In the genomic region with DNA sequence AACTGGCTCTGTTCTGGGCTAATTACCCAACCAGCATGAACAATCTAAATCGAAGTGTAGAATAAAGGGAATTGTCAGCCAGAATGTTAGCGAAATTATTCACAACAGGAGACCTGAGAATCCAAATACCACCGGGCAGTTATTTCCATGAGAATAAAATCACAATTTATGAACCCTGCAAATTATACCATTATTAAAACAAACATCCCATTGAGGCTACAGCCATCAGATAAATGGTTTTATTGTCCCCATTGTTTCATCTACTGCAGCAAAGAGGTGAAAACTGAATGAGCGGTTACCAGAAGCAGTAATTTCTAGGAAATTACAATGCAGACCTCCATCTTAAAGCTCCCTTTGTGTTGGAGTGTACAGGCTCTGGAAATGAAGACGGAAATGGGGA, we compare ENCODE assay signal across 20 cellular contexts. TPM values are rescaled to one million over a fixed set of nuclear protein-coding genes. Genes with fewer than 3 reads are reported as not detected.
A peak's percentile ranks its signal among the peaks of the same experiment; 100 is the strongest.
DNase-seq lines count a peak whose midpoint lies in the region; ATAC-seq and TF ChIP-seq lines count a peak whose summit lies in the region.
"Had no signal": no experiment of that assay in that cellular context is flagged by ENCODE, and none has a peak within 500 bp of the region (broad histone marks: within the 10 kb centered on the region; RNA-seq: fewer than 3 reads in every experiment).

No MANE protein-coding gene starts in this region.

- H3K36me3 Mint-ChIP-seq in neural progenitor cell: peaks cover 18% of the 10 kb centered on the region

- H3K79me2 ChIP-seq in neural progenitor cell (ENCODE audit: low read depth): peaks cover 79% of the 10 kb centered on the region

- H3K27me3 ChIP-seq in neural progenitor cell (no peaks in the 10 kb centered on the region), spleen (replicated peaks in 1 of 7) (no peaks in the 10 kb centered on the region)
- H3K27me3 ChIP-seq: heart right ventricle, pancreas, sigmoid colon, testis had no signal

- H3K27me3 Mint-ChIP-seq in neural progenitor cell (ENCODE audit: insufficient read depth, low read depth): no peaks in the 10 kb centered on the region
- H3K27me3 Mint-ChIP-seq: activated B cell treated with CpG ODN at 0.5 μM for 24 hours; activated CD4-positive, alpha-beta memory T cell treated with anti-CD3 and anti-CD28 coated beads for 36 hours had no signal

- no peak overlapping the region for H3K4me3 ChIP-seq in SK-N-MC
- peak overlapping the region; percentile 20 for H3K4me3 ChIP-seq in neural progenitor cell
- no peak overlapping the region for H3K4me3 ChIP-seq in spleen
- H3K4me3 ChIP-seq: heart right ventricle, left ventricle myocardium inferior, pancreas, sigmoid colon, testis had no signal

- no peak for TF ChIP-seq CTCF in neural progenitor cell (IDR thresholded peaks at IDR 0.05)
- no peak for TF ChIP-seq CTCF in spleen (IDR thresholded peaks at IDR 0.05 in 8 of 11, conservative IDR thresholded peaks at IDR 0.05 in 3 of 11)

- H3K9me3 ChIP-seq in SK-N-MC (ENCODE audit: low read depth, low read length) (no peaks in the 10 kb centered on the region), neural progenitor cell (ENCODE audit: low read depth) (no peaks in the 10 kb centered on the region), spleen (no peaks in the 10 kb centered on the region)
- H3K9me3 ChIP-seq: heart right ventricle, left ventricle myocardium inferior, pancreas, sigmoid colon, testis had no signal

- H3K36me3 ChIP-seq in SK-N-MC (ENCODE audit: insufficient read depth, low read length): no peaks in the 10 kb centered on the region; the same call in 1 of the 2 replicates
- no peaks in the 10 kb centered on the region for H3K36me3 ChIP-seq in neural progenitor cell
- H3K36me3 ChIP-seq in spleen: peaks cover 0 to 19% (median 0%) of the 10 kb centered on the region in 6 donors
- H3K36me3 ChIP-seq: left ventricle myocardium inferior, pancreas, sigmoid colon had no signal

- peaks cover 30% of the 10 kb centered on the region for H3F3A ChIP-seq in neural progenitor cell (ENCODE audit: low read depth)

- no peaks in the 10 kb centered on the region for H4K20me1 ChIP-seq in neural progenitor cell (ENCODE audit: low read depth)

- H3K4me1 ChIP-seq in neural progenitor cell: peaks cover 42% of the 10 kb centered on the region
- H3K4me1 ChIP-seq in spleen: peaks cover 0 to 4% (median 0%) of the 10 kb centered on the region in 6 donors
- H3K4me1 ChIP-seq: pancreas, testis had no signal

- no peak overlapping the region for H3K4me3 Mint-ChIP-seq in neural progenitor cell
- H3K4me3 Mint-ChIP-seq: activated B cell treated with CpG ODN at 0.5 μM for 24 hours; activated CD4-positive, alpha-beta memory T cell treated with anti-CD3 and anti-CD28 coated beads for 36 hours had no signal

- peak overlapping the region; percentile 87 for H3K27ac Mint-ChIP-seq in neural progenitor cell
- H3K27ac Mint-ChIP-seq: activated B cell treated with CpG ODN at 0.5 μM for 24 hours; activated CD4-positive, alpha-beta memory T cell treated with anti-CD3 and anti-CD28 coated beads for 36 hours had no signal

- no peak for TF ChIP-seq POLR2A in spleen (IDR thresholded peaks at IDR 0.05)

- H3K27ac ChIP-seq in SK-N-MC (peak overlapping the region; percentile 94), neural progenitor cell (peak overlapping the region; percentile 95), spleen (no peak overlapping the region)
- H3K27ac ChIP-seq: C4-2B, heart right ventricle, left ventricle myocardium inferior, pancreas, sigmoid colon, testis had no signal

- ATAC-seq in GM19035 (IDR thresholded peaks at IDR 0.05; ENCODE audit: unreplicated experiment): no peak
- ATAC-seq: heart right ventricle, pancreas, SK-N-SH treated with all-trans-retinoic acid at 6 μM for 48 hours had no signal

- H3K9ac ChIP-seq in SK-N-MC (ENCODE audit: insufficient read length): no peak overlapping the region
- no peak overlapping the region for H3K9ac ChIP-seq in neural progenitor cell

- peaks cover 8% of the 10 kb centered on the region for H3K9me3 Mint-ChIP-seq in neural progenitor cell
- H3K9me3 Mint-ChIP-seq: activated B cell treated with CpG ODN at 0.5 μM for 24 hours; activated CD4-positive, alpha-beta memory T cell treated with anti-CD3 and anti-CD28 coated beads for 36 hours had no signal

- intact Hi-C loops in spleen (cut with DNase I; ENCODE audit: low total_unique reads): no loop called here

- H3K4me1 Mint-ChIP-seq in neural progenitor cell: peaks cover 27% of the 10 kb centered on the region

- no peak overlapping the region for H2AFZ ChIP-seq in neural progenitor cell (replicated peaks)

- H3K4me2 ChIP-seq in neural progenitor cell: peak overlapping the region; percentile 42

- DNase-seq in COR-L47 (lab: John Stamatoyannopoulos, UW) (peak; percentile 97), NCI-H2081 (lab: John Stamatoyannopoulos, UW) (peak; percentile 85 to 96), SK-N-MC (ENCODE audit: low read depth, low spot score) (no peak), neural progenitor cell (ENCODE audit: low spot score) (peak; percentile 52), spleen (no peak), GOT3 (lab: John Stamatoyannopoulos, UW) (no peak)
- DNase-seq in stimulated activated CD4-positive, alpha-beta T cell treated with anti-CD3 and anti-CD28 coated beads, Interleukin-2, amount 100 ng/mL, for 24 hours: no peak
- DNase-seq: activated B cell treated with CpG ODN at 0.5 μM for 24 hours; activated CD4-positive, alpha-beta memory T cell treated with anti-CD3 and anti-CD28 coated beads for 36 hours; heart right ventricle; Karpas-422; left ventricle myocardium inferior; NCI-H446; pancreas; sigmoid colon; T1000; testis had no signal

- 93 to 99% (median 94%) methylated on average over 5 of the region's 5 CpGs for WGBS in spleen, 5 donors

RNA-seq across cellular contexts. Expression of a gene that starts 21.7 kb away (rescaled TPM):
- total RNA-seq in neural progenitor cell (ENCODE audit: low replicate concordance) (19.3 and 36.7 TPM in 2 replicates), spleen (10 to 100 TPM; 20.8 to 33.2 (median 25.0) TPM)
- 1 to 10 TPM; 2.7 to 5.1 (median 2.8) TPM for polyA plus RNA-seq in spleen

Comparison
In these comparisons a context has a peak if more than half of its experiments do, and no peak if none do; other contexts are left out.
1. DNase-seq: peak in COR-L47 (single experiment), NCI-H2081 (2 of 2) and neural progenitor cell (single experiment); none in SK-N-MC (single experiment), spleen (single experiment), stimulated activated CD4-positive, alpha-beta T cell treated with anti-CD3 and anti-CD28 coated beads, Interleukin-2, amount 100 ng/mL, for 24 hours (0 of 2) and GOT3 (single experiment).
2. H3K27ac ChIP-seq: peak in SK-N-MC (single experiment) and neural progenitor cell (single experiment); none in spleen (0 of 8).